Comparison of ENCODE assay signal across 8 cellular contexts in the genomic region with DNA sequence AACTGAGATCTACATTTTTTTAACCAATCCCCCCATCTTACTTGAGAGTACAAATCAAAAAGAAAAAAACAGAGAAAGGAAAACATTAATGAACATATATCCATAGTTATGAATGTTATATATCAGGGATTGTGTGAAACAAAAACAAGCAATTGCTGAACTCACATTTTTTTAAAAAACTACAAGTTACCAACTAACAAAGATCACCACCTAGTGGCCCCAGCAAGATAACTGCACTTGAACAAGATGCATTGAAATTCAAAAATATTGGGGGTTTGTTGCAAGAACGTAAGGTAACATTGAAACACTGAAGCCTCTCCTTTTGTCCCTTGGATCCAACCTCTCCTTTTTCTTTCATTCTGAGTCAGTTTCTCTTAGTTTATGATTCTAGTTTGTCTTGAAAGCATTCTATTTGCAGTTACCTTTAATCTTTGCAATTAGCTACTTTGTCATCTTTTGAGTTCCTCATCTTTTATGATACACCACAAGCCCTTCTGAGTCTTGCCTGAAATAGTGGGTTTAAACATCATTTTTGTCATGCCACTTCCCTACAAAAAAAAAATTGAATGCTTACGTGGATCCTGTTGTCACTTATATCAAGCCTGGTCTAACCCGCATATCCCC.
DNase-seq lines count a peak whose midpoint lies in the region; ATAC-seq, FAIRE-seq and TF ChIP-seq lines count a peak whose summit lies in the region.

No MANE protein-coding gene starts in this region.

- FAIRE-seq in TTC549 (lab: Jason Lieb, UNC) = peak; percentile 40

- H3K27me3 ChIP-seq in KMS-11 (ENCODE audit: insufficient read depth, low read depth) (no peaks in the 10 kb centered on the region), hepatocyte (no peaks in the 10 kb centered on the region), upper lobe of right lung (no peaks in the 10 kb centered on the region)

- no peak overlapping the region for H3K4me3 ChIP-seq in KMS-11 (IDR thresholded peaks at IDR 0.05; ENCODE audit: insufficient read depth, low read depth, low read length)
- no peak overlapping the region for H3K4me3 ChIP-seq in hepatocyte
- H3K4me3 ChIP-seq in upper lobe of right lung = no peak overlapping the region

- H3K79me2 ChIP-seq in KMS-11 (ENCODE audit: insufficient read depth, low read depth) = no peaks in the 10 kb centered on the region
- no peaks in the 10 kb centered on the region for H3K79me2 ChIP-seq in hepatocyte

- no peak overlapping the region for H3K9ac ChIP-seq in KMS-11

- 61% methylated on average over 3 of the region's 3 CpGs for WGBS in hepatocyte (ENCODE audit: low lambda C conversion rate, missing lambda C conversion rate)

- H4K20me1 ChIP-seq in KMS-11 (ENCODE audit: insufficient read depth) (no peaks in the 10 kb centered on the region), hepatocyte (ENCODE audit: insufficient read depth, poor library complexity, severe bottlenecking) (no peaks in the 10 kb centered on the region)

- in situ Hi-C loops in GM13976 (cut with MboI; ENCODE audit: low sequenced_read_pairs, unreplicated experiment) = loop anchor here (25.0 kb wide), 1 partner anchor 211 kb away; no protein-coding TSS in a partner anchor

- H3K4me2 ChIP-seq in KMS-11 (no peak overlapping the region), hepatocyte (no peak overlapping the region)

- peak; percentile 48 for TF ChIP-seq CTCF in GM13976 (IDR thresholded peaks at IDR 0.05; ENCODE audit: borderline replicate concordance, control extremely low read depth, extremely low read depth, insufficient read depth, missing control alignments)
- peak; percentile 81 for TF ChIP-seq CTCF in KMS-11 (conservative IDR thresholded peaks at IDR 0.05; ENCODE audit: low read depth, low read length)
- peak; percentile 82 for TF ChIP-seq CTCF in hepatocyte (IDR thresholded peaks at IDR 0.05; ENCODE audit: poor library complexity)
- TF ChIP-seq CTCF in upper lobe of right lung (IDR thresholded peaks at IDR 0.05) = peak; percentile 66
- no peak for TF ChIP-seq CTCF in omental fat pad (IDR thresholded peaks at IDR 0.05)

- DNase-seq in AG08395 (ENCODE audit: low spot score) (peak; percentile 54), GM13976 (ENCODE audit: low spot score) (peak; percentile 13), hepatocyte (ENCODE audit: low spot score) (peak; percentile 57), upper lobe of right lung (no peak), omental fat pad (ENCODE audit: low spot score) (no peak)
- no peak for DNase-seq in stimulated activated CD4-positive, alpha-beta T cell treated with anti-CD3 and anti-CD28 coated beads, Interleukin-1b, Interleukin-23, amount 100 ng/mL, for 48 hours

- H3K9me3 ChIP-seq in hepatocyte (ENCODE audit: low read depth) (peaks cover 4% of the 10 kb centered on the region), upper lobe of right lung (no peaks in the 10 kb centered on the region)

- H3K9me2 ChIP-seq in hepatocyte (replicated peaks; ENCODE audit: insufficient read depth) = no peaks in the 10 kb centered on the region

- H3K27ac ChIP-seq in KMS-11 (no peak overlapping the region), hepatocyte (no peak overlapping the region), upper lobe of right lung (no peak overlapping the region)

- H3K4me1 ChIP-seq in KMS-11 (ENCODE audit: low read depth, poor library complexity, severe bottlenecking) (no peaks in the 10 kb centered on the region), hepatocyte (ENCODE audit: insufficient read depth) (no peaks in the 10 kb centered on the region), upper lobe of right lung (no peaks in the 10 kb centered on the region)

- ATAC-seq in upper lobe of right lung (no peak), omental fat pad (ENCODE audit: low FRiP score) (no peak)

- H3K36me3 ChIP-seq in KMS-11 (ENCODE audit: insufficient read depth) (no peaks in the 10 kb centered on the region), hepatocyte (replicated peaks; ENCODE audit: insufficient read depth, low read depth) (no peaks in the 10 kb centered on the region), upper lobe of right lung (no peaks in the 10 kb centered on the region)

- no peak overlapping the region for H2AFZ ChIP-seq in KMS-11 (ENCODE audit: low read depth)
- no peak overlapping the region for H2AFZ ChIP-seq in hepatocyte

- intact Hi-C loops in upper lobe of right lung (cut with DNase I) = no loop called here

Comparison
In these comparisons a context has a peak if more than half of its experiments do, and no peak if none do; other contexts are left out.
1. DNase-seq: peak in AG08395 (single experiment), GM13976 (single experiment) and hepatocyte (single experiment); none in upper lobe of right lung (single experiment), omental fat pad (single experiment) and stimulated activated CD4-positive, alpha-beta T cell treated with anti-CD3 and anti-CD28 coated beads, Interleukin-1b, Interleukin-23, amount 100 ng/mL, for 48 hours (single experiment).
2. CTCF ChIP-seq: peak in GM13976 (single experiment), KMS-11 (single experiment), hepatocyte (single experiment) and upper lobe of right lung (single experiment); none in omental fat pad (0 of 3).